24 cellular contexts compared by ENCODE assay signal in the genomic region with DNA sequence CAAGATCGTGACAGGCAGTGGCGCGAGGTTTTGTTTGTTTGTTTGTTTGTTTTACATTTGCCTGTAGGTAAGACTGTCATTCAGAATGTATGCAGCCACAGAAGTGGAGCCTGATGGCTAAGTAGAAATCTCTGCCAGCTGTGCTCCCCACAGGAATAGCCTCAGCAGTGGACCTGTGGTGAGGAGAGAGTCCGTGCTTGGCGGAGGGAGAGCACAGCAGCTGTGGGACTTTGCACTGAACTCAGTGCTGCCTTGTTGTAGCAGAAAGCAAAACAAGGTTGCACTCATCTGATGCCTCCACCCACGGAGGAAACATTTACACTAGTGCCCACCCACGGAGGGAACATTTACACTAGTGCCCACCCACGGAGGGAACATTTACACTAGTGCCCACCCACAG. TPM values are rescaled to one million over a fixed set of nuclear protein-coding genes. Genes with fewer than 3 reads are reported as not detected.
DNase-seq lines count a peak whose midpoint lies in the region; ATAC-seq, FAIRE-seq and TF ChIP-seq lines count a peak whose summit lies in the region.
"Had no signal": no experiment of that assay in that cellular context is flagged by ENCODE, and none has a peak within 500 bp of the region (broad histone marks: within the 10 kb centered on the region; RNA-seq: fewer than 3 reads in every experiment).

No MANE protein-coding gene starts in this region.

- H3K4me3 ChIP-seq in HEK293 (ENCODE audit: low read depth, low read length) = no peak overlapping the region
- no peak overlapping the region for H3K4me3 ChIP-seq in H1 (ENCODE audit: extremely low read depth in 1 of 4, insufficient read depth in 2 of 4, low read depth in 3 of 4, low read length in 4 of 4)
- no peak overlapping the region for H3K4me3 ChIP-seq in small intestine (ENCODE audit: low read depth in 1 of 2, low read length in 2 of 2)
- H3K4me3 ChIP-seq: breast epithelium, colonic mucosa, esophagus squamous epithelium, gastrocnemius medialis, left lung had no signal

- 89% methylated on average over 8 of the region's 8 CpGs; no CpG with 5 or more reads in 1 of the 2 experiments for WGBS in H1 (ENCODE audit: extremely low coverage in 1 of 2, insufficient coverage in 1 of 2, insufficient read length in 1 of 2, insufficient replicate concordance in 2 of 2, low coverage in 1 of 2, low lambda C conversion rate in 2 of 2, missing lambda C conversion rate in 1 of 2), 2 experiments
- WGBS in small intestine, 3 donors = 24 to 56% (median 43%) methylated on average over 8 of the region's 8 CpGs

- no peak overlapping the region for H3K4ac ChIP-seq in H1 (replicated peaks; ENCODE audit: insufficient read length, low read depth, low read length)

- H2BK120ac ChIP-seq in H1 (replicated peaks; ENCODE audit: low read depth, low read length) = no peak overlapping the region

- no peak overlapping the region for H3K18ac ChIP-seq in H1 (ENCODE audit: extremely low read depth, low read length)

- FAIRE-seq in H1 (lab: Jason Lieb, UNC) = no peak
- no peak for FAIRE-seq in small intestine (lab: Jason Lieb, UNC)

- no peak overlapping the region for H4K5ac ChIP-seq in H1 (ENCODE audit: insufficient read length, low read depth, low read length)

- H3K9ac ChIP-seq in H1 (replicated peaks in 1 of 4; ENCODE audit: extremely low read depth in 1 of 4, low read depth in 3 of 4, low read length in 3 of 4) = no peak overlapping the region; a peak in 1 of 7 replicates

- H3K27ac ChIP-seq in HEK293 (ENCODE audit: extremely low read depth, low read depth, low read length) (no peak overlapping the region), H1 (ENCODE audit: low read depth, low read length) (no peak overlapping the region), small intestine (ENCODE audit: low read depth in 1 of 2, low read length in 1 of 2) (no peak overlapping the region)
- H3K27ac ChIP-seq: colonic mucosa, esophagus squamous epithelium, gastrocnemius medialis, left lung had no signal

- H3K27me3 Mint-ChIP-seq in stimulated activated naive CD8-positive, alpha-beta T cell treated with anti-CD3 and anti-CD28 coated beads, Interleukin-15, amount 100 ng/mL, for 72 hours = peaks cover 20% of the 10 kb centered on the region

- H4K8ac ChIP-seq in H1 (ENCODE audit: extremely low read depth, insufficient read depth, low read length) = no peak overlapping the region

- H3K27ac Mint-ChIP-seq in stimulated activated naive CD8-positive, alpha-beta T cell treated with anti-CD3 and anti-CD28 coated beads, Interleukin-15, amount 100 ng/mL, for 72 hours = no peak overlapping the region
- H3K27ac Mint-ChIP-seq: activated CD8-positive, alpha-beta T cell treated with anti-CD3 and anti-CD28 coated beads for 36 hours had no signal

- no peak overlapping the region for H2BK20ac ChIP-seq in H1 (ENCODE audit: low read length)

- H2BK5ac ChIP-seq in H1 (ENCODE audit: low read depth, low read length) = 0 out of 2 replicates have a peak overlapping the region, but pooled peaks have one; percentile 35

- H3K56ac ChIP-seq in H1 (replicated peaks; ENCODE audit: insufficient read length, low read depth, low read length) = no peak overlapping the region

- no peak for ATAC-seq in stimulated activated naive CD8-positive, alpha-beta T cell treated with anti-CD3 and anti-CD28 coated beads, Interleukin-15, amount 100 ng/mL, for 72 hours
- ATAC-seq: activated CD8-positive, alpha-beta T cell treated with anti-CD3 and anti-CD28 coated beads for 36 hours; gastrocnemius medialis; naive thymus-derived CD8-positive, alpha-beta T cell had no signal

- CTCF ChIA-PET in HEK293 (lab: Yijun Ruan, JAX) (interaction anchor here (1.5 to 5.7 kb wide), 9 partner anchors 13 to 757 kb away, joined by 4 to 67 read pairs (median 15); no protein-coding TSS in a partner anchor), H1 (lab: Charles Lee; ENCODE audit: partially characterized antibody) (interaction anchor here (0.8 to 8.5 kb wide), 5 partner anchors 8 to 1076 kb away, joined by 3 to 93 read pairs (median 7); no protein-coding TSS in a partner anchor)

- no peak overlapping the region for H2AK5ac ChIP-seq in H1 (ENCODE audit: low read depth, low read length)

- no peak for TF ChIP-seq EP300 in H1 (IDR thresholded peaks at IDR 0.05; ENCODE audit: borderline replicate concordance in 1 of 2, low read depth in 2 of 2, low read length in 2 of 2)

- H3K36me3 ChIP-seq in HEK293 (ENCODE audit: control insufficient read depth in 2 of 2, insufficient read depth in 1 of 2, low read length in 2 of 2) = no peaks in the 10 kb centered on the region
- H3K36me3 ChIP-seq in H1 (ENCODE audit: control insufficient read depth in 2 of 4, insufficient read depth in 4 of 4, low read length in 3 of 4) = no peaks in the 10 kb centered on the region
- H3K36me3 ChIP-seq in small intestine (ENCODE audit: control insufficient read depth in 2 of 2, insufficient read depth in 2 of 2, low read length in 2 of 2) = no peaks in the 10 kb centered on the region
- H3K36me3 ChIP-seq: breast epithelium, colonic mucosa, esophagus squamous epithelium, gastrocnemius medialis, left lung had no signal

- H3K4me2 ChIP-seq in H1 (ENCODE audit: insufficient read depth in 1 of 2, low read depth in 2 of 2, low read length in 2 of 2) = no peak overlapping the region

- H3K4me3 Mint-ChIP-seq in stimulated activated naive CD8-positive, alpha-beta T cell treated with anti-CD3 and anti-CD28 coated beads, Interleukin-15, amount 100 ng/mL, for 72 hours = no peak overlapping the region
- H3K4me3 Mint-ChIP-seq: activated CD8-positive, alpha-beta T cell treated with anti-CD3 and anti-CD28 coated beads for 36 hours; immature natural killer cell; naive thymus-derived CD8-positive, alpha-beta T cell had no signal

- TF ChIP-seq POLR2A in H1 (IDR thresholded peaks at IDR 0.05; ENCODE audit: control extremely low read depth in 1 of 2, low read depth in 2 of 2, low read length in 2 of 2) = no peak

- H3K9me3 ChIP-seq in HEK293 (ENCODE audit: control insufficient read depth, insufficient read depth, low read depth, low read length) = no peaks in the 10 kb centered on the region
- no peaks in the 10 kb centered on the region for H3K9me3 ChIP-seq in H1 (ENCODE audit: insufficient read depth in 2 of 2, low read depth in 1 of 2, low read length in 1 of 2)
- H3K9me3 ChIP-seq in small intestine (ENCODE audit: control insufficient read depth, low read depth) = no peaks in the 10 kb centered on the region
- H3K9me3 ChIP-seq: breast epithelium, colonic mucosa, esophagus squamous epithelium, gastrocnemius medialis, left lung had no signal

- no peak overlapping the region for H4K91ac ChIP-seq in H1 (replicated peaks; ENCODE audit: insufficient read length, low read length)

- no peak overlapping the region for H3K23ac ChIP-seq in H1 (ENCODE audit: insufficient read length)

- H3K4me1 Mint-ChIP-seq in stimulated activated naive CD8-positive, alpha-beta T cell treated with anti-CD3 and anti-CD28 coated beads, Interleukin-15, amount 100 ng/mL, for 72 hours = peaks cover 15% of the 10 kb centered on the region

- no peak overlapping the region for H3K14ac ChIP-seq in H1 (ENCODE audit: insufficient read length)

- H3K79me1 ChIP-seq in H1 (ENCODE audit: low read depth, low read length) = 0 out of 2 replicates have a peak, but pooled peaks cover 1% of the 10 kb centered on the region

- H3K27me3 ChIP-seq in H1 (replicated peaks in 1 of 4; ENCODE audit: control insufficient read depth in 3 of 4, extremely low read depth in 1 of 4, insufficient read depth in 3 of 4, low read length in 3 of 4) (no peaks in the 10 kb centered on the region; a peak in 1 of 7 replicates), small intestine (ENCODE audit: control insufficient read depth in 2 of 2, insufficient read depth in 2 of 2, low read length in 2 of 2) (no peaks in the 10 kb centered on the region)
- H3K27me3 ChIP-seq: breast epithelium, colonic mucosa, esophagus squamous epithelium, gastrocnemius medialis had no signal

- H3K4me1 ChIP-seq in HEK293 (ENCODE audit: control insufficient read depth, insufficient read depth, low read length) (no peaks in the 10 kb centered on the region), H1 (replicated peaks in 1 of 4; ENCODE audit: control insufficient read depth in 3 of 4, insufficient read depth in 4 of 4, low read length in 3 of 4) (peaks cover 0 to 10% (median 9%) of the 10 kb centered on the region in 4 experiments; a peak in 4 of 7 replicates), small intestine (ENCODE audit: control insufficient read depth in 2 of 2, insufficient read depth in 1 of 2, low read depth in 1 of 2, low read length in 1 of 2) (peaks cover 0 to 2% of the 10 kb centered on the region in 2 donors)
- H3K4me1 ChIP-seq: breast epithelium, colonic mucosa had no signal

- peaks cover 2% of the 10 kb centered on the region for H3K23me2 ChIP-seq in H1 (ENCODE audit: low read depth, low read length)

- TF ChIP-seq RAD21 in H1 (IDR thresholded peaks at IDR 0.05 in 1 of 2, conservative IDR thresholded peaks at IDR 0.05 in 1 of 2; ENCODE audit: low read depth in 2 of 2, low read length in 2 of 2) = no peak

- TF ChIP-seq CTCF in HEK293 (tag by site-specific recombination; IDR thresholded peaks at IDR 0.05) (no peak), H1 (IDR thresholded peaks at IDR 0.05; ENCODE audit: control extremely low read depth in 1 of 3, insufficient read depth in 1 of 3, low read depth in 1 of 3, low read length in 3 of 3) (no peak)

- peaks cover under 1 to 1% of the 10 kb centered on the region in 2 experiments; a peak in 2 of 4 replicates for H3K79me2 ChIP-seq in H1 (ENCODE audit: control insufficient read depth in 1 of 2, insufficient read depth in 2 of 2, low read length in 2 of 2)

- no peak overlapping the region for H2AFZ ChIP-seq in H1 (ENCODE audit: low read length)

- H3K9me3 Mint-ChIP-seq in stimulated activated naive CD8-positive, alpha-beta T cell treated with anti-CD3 and anti-CD28 coated beads, Interleukin-15, amount 100 ng/mL, for 72 hours = no peaks in the 10 kb centered on the region
- H3K9me3 Mint-ChIP-seq: activated CD8-positive, alpha-beta T cell treated with anti-CD3 and anti-CD28 coated beads for 36 hours; immature natural killer cell; naive thymus-derived CD8-positive, alpha-beta T cell had no signal

- peak; percentile 9 for DNase-seq in RPMI7951 (ENCODE audit: low read depth)
- no peak for DNase-seq in H1 (ENCODE audit: low read depth in 1 of 2, low spot score in 2 of 2)
- DNase-seq in small intestine = peak; percentile 67
- no peak for DNase-seq in activated effector memory CD4-positive, alpha-beta T cell treated with anti-CD3 and anti-CD28 coated beads, Interleukin-2, amount 50 U/mL, for 16 hours
- no peak for DNase-seq in stimulated activated naive CD8-positive, alpha-beta T cell treated with anti-CD3 and anti-CD28 coated beads, Interleukin-15, amount 100 ng/mL, for 72 hours
- DNase-seq in NCI-H82 (lab: John Stamatoyannopoulos, UW) = no peak
- DNase-seq: activated naive CD4-positive, alpha-beta T cell treated with Interleukin-2 at 50 U/mL for 16 hours; colonic mucosa; DMS 273 treated with DMSO at 0.1 percent for 48 hours; effector memory CD4-positive, alpha-beta T cell; esophagus squamous epithelium; gastrocnemius medialis; hippocampal formation; immature natural killer cell; KBM-7; left lung; MV-4-11; naive thymus-derived CD8-positive, alpha-beta T cell; NCI-H187; NCI-H526 treated with DMSO at 0.1 percent for 48 hours; SHP77 had no signal

- no peak overlapping the region for H2BK15ac ChIP-seq in H1 (ENCODE audit: low read length)

- H4K20me1 ChIP-seq in H1 (replicated peaks in 1 of 2; ENCODE audit: control insufficient read depth in 1 of 2, insufficient read depth in 2 of 2, low read length in 2 of 2) = no peaks in the 10 kb centered on the region

- H2BK12ac ChIP-seq in H1 (ENCODE audit: low read depth, low read length) = peak overlapping the region; percentile 60; the same call in 1 of the 2 replicates

- POLR2A ChIA-PET in HEK293 (lab: Yijun Ruan, JAX) (interaction anchor here (0.5 to 1.6 kb wide), 2 partner anchors 17 to 231 kb away, joined by 3 to 7 read pairs; no protein-coding TSS in a partner anchor), H1 (lab: Charles Lee; ENCODE audit: partially characterized antibody) (interaction anchor here (1.1 to 2.2 kb wide), 3 partner anchors 16 to 362 kb away, joined by 3 to 9 read pairs (median 3); a partner anchor contains a TSS)

RNA-seq across cellular contexts. Expression of a gene that starts 4.4 kb away (rescaled TPM):
- 2.1 and 4.4 TPM in 2 replicates for total RNA-seq in RPMI7951 (2014; rRNA removed; shearing (Covaris generic))
- total RNA-seq in H1 (2021; fragmentation: NEBNext Ultra II Directional; extraction: Animal tissue kit (Norgen Biotek cat#: 25700)) = 5.2 and 7.4 TPM in 2 replicates
- polyA plus RNA-seq in H1 (2011; rRNA removed) (1.1 and 1.4 TPM in 2 replicates), small intestine (1 to 10 TPM; 1.2 to 1.8 (median 1.6) TPM)
- 2.2 TPM for polyA plus RNA-seq in H1 (2011; cell fraction: cytosol; rRNA removed)
- 4.3 TPM for polyA plus RNA-seq in H1 (2011; cell fraction: nucleus; rRNA removed)
- polyA plus RNA-seq in H1 (2012, experiment 1 of 2) = 2.0 to 3.7 TPM (median 2.8 TPM) in 4 replicates
- polyA plus RNA-seq in H1 (2012, experiment 2 of 2) = 0.10 TPM
- polyA plus RNA-seq in H1 (2013, experiment 1 of 2) = 3.7 TPM
- polyA plus RNA-seq in H1 (2013, experiment 2 of 2) = 3.5 TPM
- polyA minus RNA-seq in H1 (2011; rRNA and poly(A)+ RNA removed) = 5.5 and 7.7 TPM in 2 replicates
- polyA minus RNA-seq in H1 (2011; cell fraction: cytosol; rRNA and poly(A)+ RNA removed) = 4.5 TPM
- 18.3 TPM for polyA minus RNA-seq in H1 (2011; cell fraction: nucleus; rRNA and poly(A)+ RNA removed)

Comparison
In these comparisons a context has a peak if more than half of its experiments do, and no peak if none do; other contexts are left out.
1. DNase-seq: peak in RPMI7951 (single experiment) and small intestine (single experiment); none in H1 (0 of 2), activated effector memory CD4-positive, alpha-beta T cell treated with anti-CD3 and anti-CD28 coated beads, Interleukin-2, amount 50 U/mL, for 16 hours (single experiment), stimulated activated naive CD8-positive, alpha-beta T cell treated with anti-CD3 and anti-CD28 coated beads, Interleukin-15, amount 100 ng/mL, for 72 hours (0 of 2) and NCI-H82 (single experiment).